ENCODE assay signal across 8 cellular contexts in genomic region chr20:51480507-51481270, GRCh38.
DNase-seq lines count a peak whose midpoint lies in the region; ATAC-seq and TF ChIP-seq lines count a peak whose summit lies in the region.

No MANE protein-coding gene starts in this region.

- peaks cover 39% of the 10 kb centered on the region for H3K36me3 ChIP-seq in OCI-LY1 (ENCODE audit: insufficient read depth, low read length)
- peaks cover 16% of the 10 kb centered on the region for H3K36me3 ChIP-seq in effector memory CD4-positive, alpha-beta T cell (ENCODE audit: control insufficient read depth, insufficient read depth, low read length)

- DNase-seq in GM12864 (ENCODE audit: low read depth) (peak; percentile 57), SKM-1 (lab: John Stamatoyannopoulos, UW; ENCODE audit: unreplicated experiment) (no peak), 8988T (no peak), NCI-H226 (no peak)
- DNase-seq in effector memory CD4-positive, alpha-beta T cell: peak in 1 of 3 donors; percentile 25

- H4K20me1 ChIP-seq in OCI-LY1 (ENCODE audit: insufficient read depth, low read length): no peaks in the 10 kb centered on the region

- H3K4me3 ChIP-seq in GM12864 (ENCODE audit: low read depth, low read length) (peak overlapping the region; percentile 18), OCI-LY1 (ENCODE audit: low read depth, low read length, poor library complexity, severe bottlenecking) (no peak overlapping the region)
- no peak overlapping the region for H3K4me3 ChIP-seq in effector memory CD4-positive, alpha-beta T cell (ENCODE audit: insufficient read depth, low read depth, low read length, poor library complexity, severe bottlenecking)

- H3K9me2 ChIP-seq in OCI-LY1 (ENCODE audit: low read depth, low read length): no peaks in the 10 kb centered on the region

- no peak overlapping the region for H2AFZ ChIP-seq in OCI-LY1 (ENCODE audit: low read length)

- 0 out of 2 replicates have a peak, but pooled peaks cover 3% of the 10 kb centered on the region for H3K79me2 ChIP-seq in OCI-LY1 (ENCODE audit: insufficient read depth, low read length)

- no peaks in the 10 kb centered on the region for H3F3A ChIP-seq in OCI-LY1 (ENCODE audit: insufficient read depth, low read length)

- peaks cover 74% of the 10 kb centered on the region for H3K4me1 ChIP-seq in OCI-LY1 (ENCODE audit: insufficient read depth, low read length, severe bottlenecking)
- peaks cover 22% of the 10 kb centered on the region for H3K4me1 ChIP-seq in effector memory CD4-positive, alpha-beta T cell (ENCODE audit: control insufficient read depth, insufficient read depth, low read length, poor library complexity, severe bottlenecking)

- H3K9me3 ChIP-seq in OCI-LY1 (ENCODE audit: low read length): no peaks in the 10 kb centered on the region
- H3K9me3 ChIP-seq in effector memory CD4-positive, alpha-beta T cell (ENCODE audit: control insufficient read depth, low read length): no peaks in the 10 kb centered on the region

- H3K27me3 ChIP-seq in OCI-LY1 (ENCODE audit: insufficient read depth, low read length): no peaks in the 10 kb centered on the region
- no peaks in the 10 kb centered on the region for H3K27me3 ChIP-seq in effector memory CD4-positive, alpha-beta T cell (replicated peaks; ENCODE audit: control insufficient read depth, insufficient read depth, low read length, poor library complexity, severe bottlenecking)

- peak overlapping the region; percentile 83 for H3K27ac ChIP-seq in OCI-LY1 (ENCODE audit: low read depth, low read length, poor library complexity, severe bottlenecking)
- H3K27ac ChIP-seq in effector memory CD4-positive, alpha-beta T cell (ENCODE audit: insufficient read depth, low read length, poor library complexity, severe bottlenecking): peak overlapping the region; percentile 52

- peak overlapping the region; percentile 15; the same call in 1 of the 2 replicates for H3K9ac ChIP-seq in OCI-LY1 (ENCODE audit: low read length)

- no peak for TF ChIP-seq CTCF in GM12864 (IDR thresholded peaks at IDR 0.05; ENCODE audit: low read depth, low read length, missing control alignments)
- no peak for TF ChIP-seq CTCF in OCI-LY1 (IDR thresholded peaks at IDR 0.05; ENCODE audit: low read length)

- H3K4me2 ChIP-seq in OCI-LY1 (ENCODE audit: low read length): peak overlapping the region; percentile 31

- ATAC-seq in GM21529 (IDR thresholded peaks at IDR 0.05; ENCODE audit: unreplicated experiment) (peak; percentile 75), HG03025 (IDR thresholded peaks at IDR 0.05; ENCODE audit: low FRiP score, unreplicated experiment) (no peak)
